Comparison of ENCODE assay signal across 20 cellular contexts in the genomic region with DNA sequence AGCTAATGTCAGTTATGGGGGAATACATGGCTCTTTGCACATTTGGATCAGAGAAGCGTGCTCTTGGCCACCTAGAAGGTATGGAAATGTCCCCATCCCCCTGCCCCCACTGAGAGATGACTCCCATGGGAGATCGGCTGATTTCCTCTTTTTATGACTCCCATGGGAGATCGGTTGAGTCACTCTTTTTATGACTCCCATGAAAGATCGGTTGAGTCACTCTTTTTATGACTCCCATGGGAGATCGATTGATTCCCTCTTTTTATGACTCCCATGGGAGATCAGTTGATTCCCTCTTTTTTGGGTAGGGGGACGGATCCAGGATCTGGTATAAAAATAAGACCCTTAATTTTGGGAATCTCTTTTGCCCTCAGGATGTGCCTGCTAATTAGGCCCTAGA. TPM values are rescaled to one million over a fixed set of nuclear protein-coding genes. Genes with fewer than 3 reads are reported as not detected.
A peak's percentile ranks its signal among the peaks of the same experiment; 100 is the strongest.
DNase-seq lines count a peak whose midpoint lies in the region; ATAC-seq and TF ChIP-seq lines count a peak whose summit lies in the region.
"Had no signal": no experiment of that assay in that cellular context is flagged by ENCODE, and none has a peak within 500 bp of the region (broad histone marks: within the 10 kb centered on the region; RNA-seq: fewer than 3 reads in every experiment).

No MANE protein-coding gene starts in this region.

- WGBS in heart right ventricle, 2 donors: 74 to 77% methylated on average over 6 of the region's 6 CpGs

- H3K36me3 ChIP-seq in mucosa of descending colon (ENCODE audit: low read depth): no peaks in the 10 kb centered on the region
- H3K36me3 ChIP-seq in heart right ventricle: no peaks in the 10 kb centered on the region
- H3K36me3 ChIP-seq: suprapubic skin had no signal

- TF ChIP-seq CTCF in mucosa of descending colon (IDR thresholded peaks at IDR 0.05) (no peak), heart right ventricle (IDR thresholded peaks at IDR 0.05) (no peak)

- H3K27me3 ChIP-seq in heart right ventricle: peaks cover 0 to 22% (median 11%) of the 10 kb centered on the region in 7 donors
- H3K27me3 ChIP-seq: suprapubic skin had no signal

- no peak overlapping the region for H3K4me3 ChIP-seq in mucosa of descending colon
- no peak overlapping the region for H3K4me3 ChIP-seq in heart right ventricle
- H3K4me3 ChIP-seq: lung, suprapubic skin had no signal

- intact Hi-C loops in mucosa of descending colon (cut with DNase I, micrococcal nuclease) (no loop called here), heart right ventricle (cut with DNase I) (loop anchor here in 3 of 10 donors (5.0 to 10.0 kb wide), 3 partner anchors 240 to 267 kb away; a partner anchor contains a TSS)

- peak; percentile 43 for DNase-seq in NCI-H1436 (lab: John Stamatoyannopoulos, UW)
- DNase-seq in NCI-H1436 treated with DMSO at 0.1 percent for 48 hours (lab: John Stamatoyannopoulos, UW): no peak
- DNase-seq in HS-27A (ENCODE audit: low read depth): peak; percentile 45
- DNase-seq in SK-MEL-5 (ENCODE audit: low read depth, low spot score): peak; percentile 48
- no peak for DNase-seq in mucosa of descending colon
- no peak for DNase-seq in heart right ventricle
- DNase-seq in activated CD4-positive, alpha-beta T cell treated with anti-CD3 and anti-CD28 coated beads, Interleukin-2, amount 50 U/mL, for 1 hour: no peak
- DNase-seq: activated CD8-positive, alpha-beta memory T cell treated with anti-CD3 and anti-CD28 coated beads, Interleukin-2, amount 50 U/mL, for 48 hours; activated naive CD4-positive, alpha-beta T cell treated with anti-CD3 and anti-CD28 coated beads for 36 hours; CD8-positive, alpha-beta memory T cell; effector CD8-positive, alpha-beta T cell; foreskin melanocyte; NCI-H1694; NCI-H524 treated with DMSO at 0.1 percent for 48 hours; Right ventricle myocardium superior had no signal

- H3K4me1 ChIP-seq in mucosa of descending colon (ENCODE audit: low read depth): no peaks in the 10 kb centered on the region
- H3K4me1 ChIP-seq in heart right ventricle: no peaks in the 10 kb centered on the region

- no peaks in the 10 kb centered on the region for H3K9me3 ChIP-seq in mucosa of descending colon
- no peaks in the 10 kb centered on the region for H3K9me3 ChIP-seq in heart right ventricle
- H3K9me3 ChIP-seq: suprapubic skin had no signal

- peak; percentile 59 for ATAC-seq in mucosa of descending colon
- no peak for ATAC-seq in heart right ventricle
- no peak for ATAC-seq in SK-N-SH treated with all-trans-retinoic acid at 6 μM for 48 hours

- no peak overlapping the region for H3K27ac ChIP-seq in heart right ventricle
- H3K27ac ChIP-seq: KMS-11, suprapubic skin had no signal

- in situ Hi-C loops in SK-MEL-5 (cut with HindIII; ENCODE audit: low pct_unique_long_range_greater_than_20kb, low sequenced_read_pairs): no loop called here

TF ChIP-seq in SK-N-SH treated with all-trans-retinoic acid at 6 μM for 48 hours, 23 proteins besides CTCF, POLR2A, EP300 and RAD21:
- TF ChIP-seq TCF4 (CRISPR knock-in tag; IDR thresholded peaks at IDR 0.05; ENCODE audit: borderline replicate concordance) (no peak), ISL1 (CRISPR knock-in tag; IDR thresholded peaks at IDR 0.05) (no peak), SNAI2 (CRISPR knock-in tag; IDR thresholded peaks at IDR 0.05) (no peak), ESRRG (CRISPR knock-in tag; IDR thresholded peaks at IDR 0.05) (no peak), ZNF565 (CRISPR knock-in tag; conservative IDR thresholded peaks at IDR 0.05; ENCODE audit: low read depth) (no peak), CSDC2 (CRISPR knock-in tag; IDR thresholded peaks at IDR 0.05) (no peak), ZNF70 (CRISPR knock-in tag; IDR thresholded peaks at IDR 0.05) (no peak), OSR1 (CRISPR knock-in tag; IDR thresholded peaks at IDR 0.05) (no peak), ZFP30 (CRISPR knock-in tag; IDR thresholded peaks at IDR 0.05) (no peak), RARB (CRISPR knock-in tag; IDR thresholded peaks at IDR 0.05) (no peak), ARNTL (CRISPR knock-in tag; IDR thresholded peaks at IDR 0.05; ENCODE audit: borderline replicate concordance, low read depth) (no peak)
TF ChIP-seq in SK-N-SH treated with all-trans-retinoic acid at 6 μM for 48 hours: peak in this region for 0.

RNA-seq across cellular contexts. Expression of a gene that starts 10.3 kb away (rescaled TPM):
- not detected in 2 replicates for total RNA-seq in SK-MEL-5 (2014; rRNA removed; shearing (Covaris generic))
- polyA plus RNA-seq in SK-MEL-5 (2015; cell fraction: cytosol; rRNA removed): not detected in 2 replicates
- not detected in 2 replicates for polyA plus RNA-seq in SK-MEL-5 (2015; cell fraction: nucleus; rRNA removed)
- total RNA-seq in mucosa of descending colon (not detected), heart right ventricle (not detected)
- not detected for polyA plus RNA-seq in heart right ventricle
- total RNA-seq: activated naive CD4-positive, alpha-beta T cell treated with anti-CD3 and anti-CD28 coated beads for 36 hours; CD8-positive, alpha-beta memory T cell; H1; lung; Right ventricle myocardium superior; suprapubic skin had no signal
- polyA plus RNA-seq: CD8-positive, alpha-beta memory T cell; H1; lung had no signal

RNA-seq across cellular contexts. Expression of a gene that starts 14.9 kb away (rescaled TPM):
- total RNA-seq in SK-MEL-5 (2014; rRNA removed; shearing (Covaris generic)): 87.6 and 107 TPM in 2 replicates
- 63.6 and 72.0 TPM in 2 replicates for polyA plus RNA-seq in SK-MEL-5 (2015; cell fraction: cytosol; rRNA removed)
- polyA plus RNA-seq in SK-MEL-5 (2015; cell fraction: nucleus; rRNA removed): 38.1 and 69.9 TPM in 2 replicates
- total RNA-seq in mucosa of descending colon: 10 to 100 TPM; 51.9 to 66.9 (median 63.2) TPM
- 10 to 100 TPM; 50.4 to 71.4 (median 61.3) TPM for total RNA-seq in heart right ventricle
- 10 to 100 TPM in 1 of 2 donors, 1 to 10 TPM in 1; 6.4 to 11.9 TPM for polyA plus RNA-seq in heart right ventricle

RNA-seq across cellular contexts. Expression of a gene that starts 24.7 kb away (rescaled TPM):
- not detected in 2 replicates for total RNA-seq in SK-MEL-5 (2014; rRNA removed; shearing (Covaris generic))
- not detected in 2 replicates for polyA plus RNA-seq in SK-MEL-5 (2015; cell fraction: cytosol; rRNA removed)
- not detected in 2 replicates for polyA plus RNA-seq in SK-MEL-5 (2015; cell fraction: nucleus; rRNA removed)
- total RNA-seq in mucosa of descending colon: not detected
- not detected for total RNA-seq in heart right ventricle
- not detected for polyA plus RNA-seq in heart right ventricle
- total RNA-seq: activated naive CD4-positive, alpha-beta T cell treated with anti-CD3 and anti-CD28 coated beads for 36 hours; CD8-positive, alpha-beta memory T cell; H1; lung; Right ventricle myocardium superior; suprapubic skin had no signal
- polyA plus RNA-seq: CD8-positive, alpha-beta memory T cell; H1; lung had no signal

RNA-seq across cellular contexts. Expression of a gene that starts 42.3 kb away (rescaled TPM):
- total RNA-seq in SK-MEL-5 (2014; rRNA removed; shearing (Covaris generic)): not detected in 2 replicates
- not detected in 2 replicates for polyA plus RNA-seq in SK-MEL-5 (2015; cell fraction: cytosol; rRNA removed)
- not detected in 2 replicates for polyA plus RNA-seq in SK-MEL-5 (2015; cell fraction: nucleus; rRNA removed)
- not detected for total RNA-seq in mucosa of descending colon
- total RNA-seq in heart right ventricle: not detected
- polyA plus RNA-seq in heart right ventricle: not detected
- total RNA-seq: activated naive CD4-positive, alpha-beta T cell treated with anti-CD3 and anti-CD28 coated beads for 36 hours; CD8-positive, alpha-beta memory T cell; H1; lung; Right ventricle myocardium superior; suprapubic skin had no signal
- polyA plus RNA-seq: CD8-positive, alpha-beta memory T cell; lung had no signal

Comparison
In these comparisons a context has a peak if more than half of its experiments do, and no peak if none do; other contexts are left out.
1. DNase-seq: peak in NCI-H1436 (single experiment), HS-27A (single experiment) and SK-MEL-5 (single experiment); none in NCI-H1436 treated with DMSO at 0.1 percent for 48 hours (single experiment), mucosa of descending colon (0 of 3), heart right ventricle (0 of 2) and activated CD4-positive, alpha-beta T cell treated with anti-CD3 and anti-CD28 coated beads, Interleukin-2, amount 50 U/mL, for 1 hour (single experiment).